Comparison of ENCODE assay signal across 22 cellular contexts in the genomic region with DNA sequence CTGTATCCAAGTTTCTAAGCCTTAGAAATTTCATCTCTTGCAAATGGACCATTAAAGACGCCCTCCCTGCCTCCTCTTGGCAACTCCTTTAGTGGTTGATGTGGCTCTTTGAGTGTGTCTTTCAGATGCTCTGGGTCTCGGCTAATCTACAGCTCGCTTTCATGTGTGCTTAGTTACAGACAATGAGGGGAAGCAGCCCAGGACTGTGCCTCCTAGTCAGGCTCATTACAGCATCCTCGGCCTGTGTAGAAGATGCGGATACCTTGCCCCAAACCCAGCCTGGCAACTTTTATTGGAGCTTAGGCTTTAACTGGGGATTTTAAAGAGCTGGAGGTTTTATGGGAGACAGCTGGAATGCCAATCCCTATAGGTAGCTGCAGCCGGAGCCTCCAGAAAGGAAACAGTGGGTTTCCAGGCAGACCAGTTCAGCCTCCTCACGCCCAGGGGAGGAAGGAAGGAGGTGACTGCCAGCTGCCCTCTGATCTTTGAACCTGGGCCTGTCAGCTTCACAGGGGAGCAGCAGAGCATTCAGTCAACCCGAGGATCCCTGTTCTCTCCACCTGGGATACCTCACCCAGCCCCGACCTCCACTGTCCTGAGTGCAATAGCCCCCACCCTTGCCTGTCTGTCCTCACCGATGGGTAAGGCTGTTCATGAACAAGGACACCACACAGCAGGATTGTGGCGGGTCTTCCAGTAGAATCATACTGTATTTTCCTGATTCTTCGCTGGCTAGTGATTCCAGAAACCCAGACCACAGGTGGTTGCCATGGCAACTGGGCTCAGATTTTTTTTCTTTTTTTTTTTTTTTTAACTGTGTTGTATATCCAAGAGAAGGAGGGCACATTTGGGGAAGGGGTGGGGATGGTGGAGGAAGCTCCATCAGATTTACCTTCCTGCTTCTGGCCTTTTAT.
DNase-seq lines count a peak whose midpoint lies in the region; ATAC-seq and TF ChIP-seq lines count a peak whose summit lies in the region.
"Had no signal": no experiment of that assay in that cellular context is flagged by ENCODE, and none has a peak within 500 bp of the region (broad histone marks: within the 10 kb centered on the region; RNA-seq: fewer than 3 reads in every experiment).

No MANE protein-coding gene starts in this region.

- intact Hi-C loops in MCF 10A (cut with micrococcal nuclease) (no loop called here), prostate gland (cut with DNase I) (loop anchor here (10.0 kb wide), 1 partner anchor 974 kb away; no protein-coding TSS in a partner anchor)

- H3K36me3 Mint-ChIP-seq in endodermal cell (ENCODE audit: low read depth) (no peaks in the 10 kb centered on the region), MCF 10A (ENCODE audit: insufficient read depth, unreplicated experiment) (no peaks in the 10 kb centered on the region)

- H3K4me3 Mint-ChIP-seq in endodermal cell (no peak overlapping the region), MCF 10A (ENCODE audit: unreplicated experiment) (no peak overlapping the region)
- H3K4me3 Mint-ChIP-seq: activated CD4-positive, alpha-beta T cell treated with anti-CD3 and anti-CD28 coated beads, Interleukin-2, amount 10 ng/mL, durations not matched to agents 24 days and 14 days; activated naive CD4-positive, alpha-beta T cell treated with anti-CD3 and anti-CD28 coated beads for 36 hours had no signal

- peak overlapping the region in 9 of 11 experiments; percentile 4 to 53 (median 45); a peak in 15 of 22 replicates for H3K4me2 ChIP-seq in BLaER1 treated with 17β-estradiol and CSF1 and Interleukin-3, amounts not matched to agents 10 nM and 100 nM
- no peak overlapping the region for H3K4me2 ChIP-seq in neural cell (ENCODE audit: low read length)

- H3K79me2 ChIP-seq in neural cell (replicated peaks; ENCODE audit: insufficient read depth, low read length): no peaks in the 10 kb centered on the region

- POLR2A ChIA-PET in MCF 10A (lab: Yijun Ruan, JAX): no interaction called here

- CTCF ChIA-PET in MCF 10A (lab: Yijun Ruan, JAX): interaction anchor here (0.6 to 0.8 kb wide), 4 partner anchors 27 to 976 kb away, joined by 3 read pairs; no protein-coding TSS in a partner anchor

- no peak overlapping the region for H3K27ac ChIP-seq in BLaER1 treated with 17β-estradiol and CSF1 and Interleukin-3, amounts not matched to agents 10 nM and 100 nM
- no peak overlapping the region for H3K27ac ChIP-seq in endodermal cell (ENCODE audit: low read depth, low read length)
- no peak overlapping the region for H3K27ac ChIP-seq in neural cell (ENCODE audit: low read length)
- H3K27ac ChIP-seq in prostate gland: no peak overlapping the region
- H3K27ac ChIP-seq: C4-2B, RWPE1, SK-N-MC, thoracic aorta had no signal

- peaks cover 0 to 13% (median 11%) of the 10 kb centered on the region in 10 experiments; a peak in 14 of 20 replicates for H3K4me1 ChIP-seq in BLaER1 treated with 17β-estradiol and CSF1 and Interleukin-3, amounts not matched to agents 10 nM and 100 nM
- H3K4me1 ChIP-seq in endodermal cell (ENCODE audit: control insufficient read depth, insufficient read depth, low read length) (no peaks in the 10 kb centered on the region), prostate gland (replicated peaks) (no peaks in the 10 kb centered on the region)

- H3K9me3 Mint-ChIP-seq in endodermal cell (no peaks in the 10 kb centered on the region), MCF 10A (ENCODE audit: unreplicated experiment) (no peaks in the 10 kb centered on the region)
- H3K9me3 Mint-ChIP-seq: activated CD4-positive, alpha-beta T cell treated with anti-CD3 and anti-CD28 coated beads, Interleukin-2, amount 10 ng/mL, durations not matched to agents 24 days and 14 days; activated naive CD4-positive, alpha-beta T cell treated with anti-CD3 and anti-CD28 coated beads for 36 hours had no signal

- no peak for TF ChIP-seq CTCF in endodermal cell (conservative IDR thresholded peaks at IDR 0.05)
- no peak for TF ChIP-seq CTCF in neural cell (IDR thresholded peaks at IDR 0.05; ENCODE audit: poor library complexity, severe bottlenecking)
- no peak for TF ChIP-seq CTCF in MCF 10A (IDR thresholded peaks at IDR 0.05; ENCODE audit: unreplicated experiment)
- no peak for TF ChIP-seq CTCF in GM13977 (IDR thresholded peaks at IDR 0.05; ENCODE audit: extremely low read depth, insufficient read depth, missing control alignments)
- no peak for TF ChIP-seq CTCF in prostate gland (IDR thresholded peaks at IDR 0.05)

- no peak overlapping the region for H3K4me3 ChIP-seq in BLaER1 treated with 17β-estradiol and CSF1 and Interleukin-3, amounts not matched to agents 10 nM and 100 nM
- H3K4me3 ChIP-seq in endodermal cell (ENCODE audit: low read length): no peak overlapping the region
- H3K4me3 ChIP-seq in neural cell (ENCODE audit: low read length): no peak overlapping the region
- H3K4me3 ChIP-seq in prostate gland: no peak overlapping the region
- H3K4me3 ChIP-seq: SK-N-MC, thoracic aorta had no signal

- no peaks in the 10 kb centered on the region for H3K36me3 ChIP-seq in BLaER1 treated with 17β-estradiol and CSF1 and Interleukin-3, amounts not matched to agents 10 nM and 100 nM
- H3K36me3 ChIP-seq in endodermal cell (ENCODE audit: control insufficient read depth, insufficient read depth, low read length) (no peaks in the 10 kb centered on the region), neural cell (ENCODE audit: insufficient read depth, low read length) (no peaks in the 10 kb centered on the region), prostate gland (no peaks in the 10 kb centered on the region)
- H3K36me3 ChIP-seq: thoracic aorta had no signal

- H3K4me1 Mint-ChIP-seq in endodermal cell (no peaks in the 10 kb centered on the region), MCF 10A (ENCODE audit: insufficient read depth, unreplicated experiment) (peaks cover 6% of the 10 kb centered on the region)
- H3K4me1 Mint-ChIP-seq: activated CD4-positive, alpha-beta T cell treated with anti-CD3 and anti-CD28 coated beads, Interleukin-2, amount 10 ng/mL, durations not matched to agents 24 days and 14 days had no signal

- H3K9ac ChIP-seq in BLaER1 treated with 17β-estradiol and CSF1 and Interleukin-3, amounts not matched to agents 10 nM and 100 nM: no peak overlapping the region
- H3K9ac ChIP-seq in endodermal cell (ENCODE audit: extremely low read depth, low read length, poor library complexity, severe bottlenecking) (no peak overlapping the region), neural cell (ENCODE audit: low read length) (no peak overlapping the region)

- no peaks in the 10 kb centered on the region for H3K9me2 ChIP-seq in neural cell (ENCODE audit: insufficient read depth, low read length)

- no peaks in the 10 kb centered on the region for H3F3A ChIP-seq in neural cell (ENCODE audit: insufficient read depth, low read length, poor library complexity, severe bottlenecking)

- in situ Hi-C loops in GM13977 (cut with MboI; ENCODE audit: low pct_unique_long_range_greater_than_20kb, low sequenced_read_pairs, unreplicated experiment): loop anchor here (25.0 kb wide), 1 partner anchor 977 kb away; no protein-coding TSS in a partner anchor

- ATAC-seq in GM19452 (IDR thresholded peaks at IDR 0.05; ENCODE audit: unreplicated experiment): no peak

- TF ChIP-seq POLR2A in prostate gland (IDR thresholded peaks at IDR 0.05): no peak

- TF ChIP-seq RAD21 in neural cell (conservative IDR thresholded peaks at IDR 0.05): no peak

- WGBS in endodermal cell (ENCODE audit: insufficient coverage in 1 of 2, insufficient read length in 1 of 2), 2 experiments: 65 to 81% methylated on average over 10 to 12 of the region's 12 CpGs
- 69% methylated on average over 12 of the region's 12 CpGs for WGBS in prostate gland

- no peaks in the 10 kb centered on the region for H4K20me1 ChIP-seq in BLaER1 treated with 17β-estradiol and CSF1 and Interleukin-3, amounts not matched to agents 10 nM and 100 nM
- no peaks in the 10 kb centered on the region for H4K20me1 ChIP-seq in neural cell (ENCODE audit: insufficient read depth)

- BruUV-seq in MCF 10A (replicated peaks; lab: Mats Ljungman, UMichigan): no TSS peak

- H3K27me3 Mint-ChIP-seq in endodermal cell (ENCODE audit: insufficient read depth): peaks cover 17% of the 10 kb centered on the region
- H3K27me3 Mint-ChIP-seq in MCF 10A (ENCODE audit: insufficient read depth, unreplicated experiment): no peaks in the 10 kb centered on the region
- H3K27me3 Mint-ChIP-seq: activated CD4-positive, alpha-beta T cell treated with anti-CD3 and anti-CD28 coated beads, Interleukin-2, amount 10 ng/mL, durations not matched to agents 24 days and 14 days had no signal

- TF ChIP-seq EP300 in neural cell (conservative IDR thresholded peaks at IDR 0.05; ENCODE audit: poor library complexity, severe bottlenecking): no peak

- peak; percentile 35 for DNase-seq in HT-29 (ENCODE audit: low spot score)
- peak; percentile 70 for DNase-seq in endodermal cell
- DNase-seq in MCF 10A (ENCODE audit: unreplicated experiment): no peak
- no peak for DNase-seq in GM13977 (ENCODE audit: low spot score)
- DNase-seq in prostate gland (ENCODE audit: low spot score): no peak
- DNase-seq: activated CD4-positive, alpha-beta T cell treated with anti-CD3 and anti-CD28 coated beads, Interleukin-2, amount 10 ng/mL, durations not matched to agents 24 days and 14 days; activated naive CD4-positive, alpha-beta T cell treated with anti-CD3 and anti-CD28 coated beads for 36 hours; activated T-cell treated with anti-CD3 and anti-CD28 coated beads, Interleukin-2, amount 50 U/mL, for 48 hours; amniotic stem cell; kidney; NCI-H1105; NCI-H2029; NCI-H524; stimulated activated CD4-positive, alpha-beta T cell treated with anti-CD3 and anti-CD28 coated beads, Interleukin-4, amount 100 ng/mL, for 4 hours; stimulated activated naive CD4-positive, alpha-beta T cell treated with Interleukin-2 at 50 U/mL for 16 hours had no signal

- H3K9me3 ChIP-seq in BLaER1 treated with 17β-estradiol and CSF1 and Interleukin-3, amounts not matched to agents 10 nM and 100 nM (replicated peaks in 1 of 11): no peaks in the 10 kb centered on the region
- H3K9me3 ChIP-seq in endodermal cell (ENCODE audit: control insufficient read depth, low read length) (no peaks in the 10 kb centered on the region), neural cell (ENCODE audit: low read length) (no peaks in the 10 kb centered on the region), prostate gland (no peaks in the 10 kb centered on the region)
- H3K9me3 ChIP-seq: thoracic aorta had no signal

- H2AFZ ChIP-seq in neural cell (ENCODE audit: low read depth, low read length): no peak overlapping the region

- no peak overlapping the region for H3K27ac Mint-ChIP-seq in endodermal cell
- no peak overlapping the region for H3K27ac Mint-ChIP-seq in MCF 10A (ENCODE audit: low read depth, unreplicated experiment)
- H3K27ac Mint-ChIP-seq: activated CD4-positive, alpha-beta T cell treated with anti-CD3 and anti-CD28 coated beads, Interleukin-2, amount 10 ng/mL, durations not matched to agents 24 days and 14 days; activated naive CD4-positive, alpha-beta T cell treated with anti-CD3 and anti-CD28 coated beads for 36 hours had no signal

- H3K27me3 ChIP-seq in BLaER1 treated with 17β-estradiol and CSF1 and Interleukin-3, amounts not matched to agents 10 nM and 100 nM: no peaks in the 10 kb centered on the region
- H3K27me3 ChIP-seq in endodermal cell (ENCODE audit: control insufficient read depth, insufficient read depth, low read length, poor library complexity, severe bottlenecking) (no peaks in the 10 kb centered on the region), neural cell (ENCODE audit: insufficient read depth, low read depth, low read length) (no peaks in the 10 kb centered on the region), prostate gland (replicated peaks; ENCODE audit: insufficient read depth) (no peaks in the 10 kb centered on the region)

Comparison
In these comparisons a context has a peak if more than half of its experiments do, and no peak if none do; other contexts are left out.
1. DNase-seq: peak in HT-29 (single experiment) and endodermal cell (single experiment); none in MCF 10A (single experiment), GM13977 (single experiment) and prostate gland (single experiment).